In genomic region chr6:165082631-165083030, GRCh38 we compare ENCODE assay signal across 8 cellular contexts.
"Had no signal": no experiment of that assay in that cellular context is flagged by ENCODE, and none has a peak within 500 bp of the region (broad histone marks: within the 10 kb centered on the region; RNA-seq: fewer than 3 reads in every experiment).

No MANE protein-coding gene starts in this region.

- H3K4me3 ChIP-seq: GM23338 had no signal

- FAIRE-seq: H1, H54, HepG2 had no signal

- H3K27ac Mint-ChIP-seq: GM23338, H9, IgD-negative memory B cell had no signal

- H3K27me3 Mint-ChIP-seq: IgD-negative memory B cell had no signal

- H3K4me1 Mint-ChIP-seq: GM23338, H9, IgD-negative memory B cell had no signal

- DNase-seq: H9, HCEC 1CT had no signal

- H3K4me3 Mint-ChIP-seq: GM23338, H9, IgD-negative memory B cell had no signal

- H3K27ac ChIP-seq: HL-60 had no signal

- ATAC-seq: GM23338, HepG2 had no signal
